ENCODE assay signal across 23 cellular contexts in the genomic region with DNA sequence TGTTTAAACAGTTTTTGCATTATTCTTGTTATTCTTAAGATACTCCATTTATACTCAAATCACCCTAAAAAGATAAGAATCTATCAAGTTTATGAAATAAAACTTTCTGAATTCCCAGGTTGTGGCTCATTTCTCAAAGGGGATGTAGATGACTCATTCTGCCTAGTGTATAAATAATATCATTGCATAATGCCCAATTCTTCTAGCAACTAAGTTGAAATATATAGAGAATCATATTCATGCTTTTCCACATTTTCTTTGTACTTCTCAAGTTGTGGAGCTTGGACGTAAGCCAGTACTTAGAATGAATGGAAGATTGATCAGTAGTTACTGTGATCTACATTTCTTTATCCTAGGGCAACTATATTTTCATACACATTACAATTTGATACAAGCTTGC.
DNase-seq lines count a peak whose midpoint lies in the region; ATAC-seq and TF ChIP-seq lines count a peak whose summit lies in the region.
"Had no signal": no experiment of that assay in that cellular context is flagged by ENCODE, and none has a peak within 500 bp of the region (broad histone marks: within the 10 kb centered on the region; RNA-seq: fewer than 3 reads in every experiment).

No MANE protein-coding gene starts in this region.

- no TSS peak for BruUV-seq in A673 (replicated peaks; lab: Mats Ljungman, UMichigan)

- intact Hi-C loops in A673 (cut with micrococcal nuclease; ENCODE audit: unreplicated experiment): no loop called here

- CTCF ChIA-PET in A673 (lab: Charles Lee): no interaction called here

- H3K4me3 ChIP-seq in A673 (ENCODE audit: low read depth, low read length, poor library complexity, severe bottlenecking) (no peak overlapping the region), choroid plexus epithelial cell (ENCODE audit: low read depth, low read length) (no peak overlapping the region)
- H3K4me3 ChIP-seq: esophagus squamous epithelium, left lung, stomach had no signal

- H3K27ac ChIP-seq in A673 (ENCODE audit: low read depth, low read length, poor library complexity, severe bottlenecking) (no peak overlapping the region), substantia nigra (ENCODE audit: low read depth, low read length, poor library complexity, severe bottlenecking) (no peak overlapping the region)
- H3K27ac ChIP-seq: C4-2B, esophagus squamous epithelium, left lung, stomach had no signal

- TF ChIP-seq CTCF in A673 (conservative IDR thresholded peaks at IDR 0.05; ENCODE audit: low read depth, low read length) (no peak), choroid plexus epithelial cell (conservative IDR thresholded peaks at IDR 0.05; ENCODE audit: low read depth, low read length) (no peak)

- H3K27me3 ChIP-seq in A673 (replicated peaks; ENCODE audit: insufficient read depth, low read depth, low read length, poor library complexity): no peaks in the 10 kb centered on the region
- H3K27me3 ChIP-seq: esophagus squamous epithelium, left lung, stomach had no signal

- peaks cover 8% of the 10 kb centered on the region for H3K4me1 ChIP-seq in A673 (ENCODE audit: insufficient read depth, low read length, poor library complexity, severe bottlenecking)
- H3K4me1 ChIP-seq: esophagus squamous epithelium, left lung, stomach had no signal

- no peaks in the 10 kb centered on the region for H3K36me3 ChIP-seq in A673 (ENCODE audit: insufficient read depth, low read length, poor library complexity, severe bottlenecking)
- H3K36me3 ChIP-seq: esophagus squamous epithelium, left lung, stomach had no signal

- POLR2A ChIA-PET in A673 (lab: Charles Lee; ENCODE audit: low non-redundant PET): no interaction called here

- no peaks in the 10 kb centered on the region for H3K9me3 ChIP-seq in A673 (ENCODE audit: low read depth, low read length, poor library complexity, severe bottlenecking)
- H3K9me3 ChIP-seq: esophagus squamous epithelium, left lung, stomach had no signal

- no peak for ATAC-seq in HG03159 (IDR thresholded peaks at IDR 0.05; ENCODE audit: unreplicated experiment)
- ATAC-seq: naive thymus-derived CD4-positive, alpha-beta T cell had no signal

- DNase-seq in A673 (ENCODE audit: low spot score) (peak; percentile 25), NCI-H226 (peak; percentile 53), choroid plexus epithelial cell (ENCODE audit: low read depth) (peak; percentile 76), hepatic stellate cell (ENCODE audit: low spot score) (peak; percentile 4), SW480 (ENCODE audit: low spot score) (no peak), substantia nigra (lab: John Stamatoyannopoulos, UW) (no peak), SKM-1 (lab: John Stamatoyannopoulos, UW; ENCODE audit: unreplicated experiment) (no peak)
- DNase-seq: activated CD4-positive, CD25-positive, alpha-beta regulatory T cell treated with anti-CD3 and anti-CD28 coated beads, Interleukin-2, amount 50 U/mL, for 72 hours; activated T-cell treated with anti-CD3 and anti-CD28 coated beads, Interleukin-2, amount 50 U/mL, for 1 hour; amygdala; effector memory CD4-positive, alpha-beta T cell; esophagus squamous epithelium; KG1; left lung; naive thymus-derived CD4-positive, alpha-beta T cell; NCI-H1930; SHP77; stimulated activated CD4-positive, alpha-beta T cell treated with anti-CD3 and anti-CD28 coated beads, Interleukin-15, amount 100 ng/mL, for 24 hours; stomach; SW 1271; trophoblast cell had no signal

Comparison
In these comparisons a context has a peak if more than half of its experiments do, and no peak if none do; other contexts are left out.
1. DNase-seq: peak in A673 (single experiment), NCI-H226 (single experiment), choroid plexus epithelial cell (single experiment) and hepatic stellate cell (single experiment); none in SW480 (single experiment), substantia nigra (0 of 49) and SKM-1 (single experiment).